Comparison of ENCODE assay signal across 8 cellular contexts in genomic region chr3:97793415-97794019, GRCh38. TPM values are rescaled to one million over a fixed set of nuclear protein-coding genes. Genes with fewer than 3 reads are reported as not detected.
DNase-seq lines count a peak whose midpoint lies in the region; ATAC-seq, FAIRE-seq and TF ChIP-seq lines count a peak whose summit lies in the region.

No MANE protein-coding gene starts in this region.

- no peaks in the 10 kb centered on the region for H3K27me3 ChIP-seq in CD4-positive, alpha-beta T cell (ENCODE audit: control insufficient read depth, insufficient read depth, low read length)
- H3K27me3 ChIP-seq in transverse colon: no peaks in the 10 kb centered on the region

- peak; percentile 97 for FAIRE-seq in kidney (lab: Jason Lieb, UNC)

- CTCF ChIA-PET in CD4-positive, alpha-beta T cell (lab: Charles Lee): interaction anchor here (0.7 to 1.8 kb wide), 2 partner anchors 17 to 229 kb away, joined by 3 to 14 read pairs; no protein-coding TSS in a partner anchor
- CTCF ChIA-PET in MCF 10A (lab: Yijun Ruan, JAX): interaction anchor here (0.6 to 4.8 kb wide), 16 partner anchors 10 to 1177 kb away, joined by 3 to 84 read pairs (median 4); no protein-coding TSS in a partner anchor

- H3K9me3 Mint-ChIP-seq in CD4-positive, alpha-beta T cell: no peaks in the 10 kb centered on the region
- H3K9me3 Mint-ChIP-seq in MCF 10A (ENCODE audit: unreplicated experiment): no peaks in the 10 kb centered on the region

- H3K27ac ChIP-seq in CD4-positive, alpha-beta T cell (ENCODE audit: low read depth, low read length): no peak overlapping the region
- no peak overlapping the region for H3K27ac ChIP-seq in kidney (ENCODE audit: low read depth in 2 of 2, low read length in 2 of 2)
- no peak overlapping the region for H3K27ac ChIP-seq in transverse colon

- no peaks in the 10 kb centered on the region for H3K27me3 Mint-ChIP-seq in CD4-positive, alpha-beta T cell
- H3K27me3 Mint-ChIP-seq in MCF 10A (ENCODE audit: insufficient read depth, unreplicated experiment): no peaks in the 10 kb centered on the region

- peaks cover 4% of the 10 kb centered on the region for H3K36me3 Mint-ChIP-seq in CD4-positive, alpha-beta T cell (ENCODE audit: low read depth)
- peaks cover 9% of the 10 kb centered on the region for H3K36me3 Mint-ChIP-seq in MCF 10A (ENCODE audit: insufficient read depth, unreplicated experiment)

- in situ Hi-C loops in transverse colon (cut with MboI; ENCODE audit: low pct_ligation_motif_present in 1 of 4, low pct_unique_long_range_greater_than_20kb in 1 of 4, low sequenced_read_pairs in 3 of 4): loop anchor here (5.0 to 25.0 kb wide), 3 partner anchors 229 to 544 kb away; no protein-coding TSS in a partner anchor

- peak; percentile 89 for TF ChIP-seq CTCF in CD4-positive, alpha-beta T cell (IDR thresholded peaks at IDR 0.05)
- TF ChIP-seq CTCF in MCF 10A (IDR thresholded peaks at IDR 0.05; ENCODE audit: unreplicated experiment) (peak; percentile 65), kidney (IDR thresholded peaks at IDR 0.05; ENCODE audit: borderline replicate concordance, extremely low read depth, insufficient read depth) (peak; percentile 91), transverse colon (IDR thresholded peaks at IDR 0.05) (peak; percentile 78 to 83 (median 81))

- BruUV-seq in MCF 10A (replicated peaks; lab: Mats Ljungman, UMichigan): no TSS peak

- TF ChIP-seq EP300 in transverse colon (IDR thresholded peaks at IDR 0.05; ENCODE audit: low read depth): no peak

- H3K4me1 ChIP-seq in kidney (ENCODE audit: control insufficient read depth in 1 of 2, insufficient read depth in 1 of 2, low read depth in 1 of 2, low read length in 2 of 2) (no peaks in the 10 kb centered on the region), transverse colon (no peaks in the 10 kb centered on the region)

- no peak overlapping the region for H3K9ac ChIP-seq in kidney (ENCODE audit: low read length in 2 of 2)

- POLR2A ChIA-PET in CD4-positive, alpha-beta T cell (lab: Charles Lee): interaction anchor here (0.7 to 1.0 kb wide), 2 partner anchors 176 to 229 kb away, joined by 3 to 4 read pairs; no protein-coding TSS in a partner anchor
- POLR2A ChIA-PET in MCF 10A (lab: Yijun Ruan, JAX): interaction anchor here (0.6 kb wide), 1 partner anchor 220 kb away, joined by 3 read pairs; no protein-coding TSS in a partner anchor

- H3K9me3 ChIP-seq in CD4-positive, alpha-beta T cell (ENCODE audit: control insufficient read depth, low read length): no peaks in the 10 kb centered on the region
- no peaks in the 10 kb centered on the region for H3K9me3 ChIP-seq in kidney (ENCODE audit: control insufficient read depth in 1 of 2, low read length in 2 of 2)
- no peaks in the 10 kb centered on the region for H3K9me3 ChIP-seq in transverse colon

- no peaks in the 10 kb centered on the region for H3K4me1 Mint-ChIP-seq in CD4-positive, alpha-beta T cell (ENCODE audit: low read depth)
- H3K4me1 Mint-ChIP-seq in MCF 10A (ENCODE audit: insufficient read depth, unreplicated experiment): no peaks in the 10 kb centered on the region

- intact Hi-C loops in CD4-positive, alpha-beta T cell (cut with DNase I, micrococcal nuclease): loop anchor here (1.0 to 10.0 kb wide), 4 partner anchors 147 to 541 kb away; no protein-coding TSS in a partner anchor
- intact Hi-C loops in MCF 10A (cut with micrococcal nuclease): loop anchor here (1.0 kb wide), 2 partner anchors 147 to 230 kb away; no protein-coding TSS in a partner anchor
- intact Hi-C loops in kidney (cut with DNase I): loop anchor here (5.0 kb wide), 1 partner anchor 229 kb away; no protein-coding TSS in a partner anchor
- intact Hi-C loops in transverse colon (cut with DNase I; ENCODE audit: low total_unique reads): loop anchor here (2.0 to 5.0 kb wide), 2 partner anchors 179 to 229 kb away; partner anchors contain the start of gene RIOX2

- no peak overlapping the region for H3K4me3 Mint-ChIP-seq in CD4-positive, alpha-beta T cell
- no peak overlapping the region for H3K4me3 Mint-ChIP-seq in MCF 10A (ENCODE audit: unreplicated experiment)

- DNase-seq in CD4-positive, alpha-beta T cell: no peak
- DNase-seq in NCI-H526 treated with DMSO at 0.1 percent for 48 hours (lab: John Stamatoyannopoulos, UW) (peak; percentile 18), MCF 10A (ENCODE audit: unreplicated experiment) (peak; percentile 70), kidney (no peak), transverse colon (no peak)
- DNase-seq in activated CD4-positive, CD25-positive, alpha-beta regulatory T cell treated with anti-CD3 and anti-CD28 coated beads, Interleukin-2, amount 50 U/mL, for 72 hours: no peak

- peak; percentile 58 for ATAC-seq in CD4-positive, alpha-beta T cell (ENCODE audit: poor library complexity)
- peak; percentile 88 for ATAC-seq in GM18867 (IDR thresholded peaks at IDR 0.05; ENCODE audit: unreplicated experiment)
- ATAC-seq in HG03457 (IDR thresholded peaks at IDR 0.05; ENCODE audit: unreplicated experiment): peak; percentile 53

- no peak for TF ChIP-seq POLR2A in transverse colon (IDR thresholded peaks at IDR 0.05)

- H3K36me3 ChIP-seq in kidney (ENCODE audit: control insufficient read depth in 1 of 2, insufficient read depth in 2 of 2, low read length in 2 of 2): no peaks in the 10 kb centered on the region
- no peaks in the 10 kb centered on the region for H3K36me3 ChIP-seq in transverse colon

- no peak overlapping the region for H3K4me3 ChIP-seq in kidney (ENCODE audit: low read length in 2 of 2)
- H3K4me3 ChIP-seq in transverse colon: no peak overlapping the region

- H3K27ac Mint-ChIP-seq in CD4-positive, alpha-beta T cell: no peak overlapping the region
- no peak overlapping the region for H3K27ac Mint-ChIP-seq in MCF 10A (ENCODE audit: low read depth, unreplicated experiment)

RNA-seq across cellular contexts. Expression of gene CRYBG3, which starts 28.3 kb away (rescaled TPM):
- 1 to 10 TPM; 2.2 to 2.4 TPM for total RNA-seq in CD4-positive, alpha-beta T cell
- total RNA-seq in MCF 10A (2022) (7.2 and 10.7 TPM in 2 replicates), kidney (20.7 TPM), transverse colon (10 to 100 TPM; 21.3 to 32.7 (median 27.9) TPM)
- polyA plus RNA-seq in kidney (ENCODE audit: insufficient read depth, low read depth, low replicate concordance): 3.1 TPM

RNA-seq across cellular contexts. Expression of gene ARL6, which starts 29.0 kb away (rescaled TPM):
- total RNA-seq in CD4-positive, alpha-beta T cell: 1 to 10 TPM; 1.3 to 2.1 TPM
- total RNA-seq in MCF 10A (2022): 4.1 and 4.7 TPM in 2 replicates
- 10.7 TPM for total RNA-seq in kidney
- polyA plus RNA-seq in kidney (ENCODE audit: insufficient read depth, low read depth, low replicate concordance): 7.8 TPM
- total RNA-seq in transverse colon: 1 to 10 TPM in 3 of 4 donors, under 1 TPM in 1; 1.00 to 4.8 (median 3.0) TPM

Comparison
In these comparisons a context has a peak if more than half of its experiments do, and no peak if none do; other contexts are left out.
1. DNase-seq: peak in NCI-H526 treated with DMSO at 0.1 percent for 48 hours (single experiment) and MCF 10A (single experiment); none in CD4-positive, alpha-beta T cell (0 of 10), kidney (single experiment), transverse colon (single experiment) and activated CD4-positive, CD25-positive, alpha-beta regulatory T cell treated with anti-CD3 and anti-CD28 coated beads, Interleukin-2, amount 50 U/mL, for 72 hours (single experiment).
2. Peak in every context shown above with its lines, with median percentiles within 50 percentile points of each other: ATAC-seq and CTCF ChIP-seq.